Comparison of ENCODE assay signal across 17 cellular contexts in the genomic region with DNA sequence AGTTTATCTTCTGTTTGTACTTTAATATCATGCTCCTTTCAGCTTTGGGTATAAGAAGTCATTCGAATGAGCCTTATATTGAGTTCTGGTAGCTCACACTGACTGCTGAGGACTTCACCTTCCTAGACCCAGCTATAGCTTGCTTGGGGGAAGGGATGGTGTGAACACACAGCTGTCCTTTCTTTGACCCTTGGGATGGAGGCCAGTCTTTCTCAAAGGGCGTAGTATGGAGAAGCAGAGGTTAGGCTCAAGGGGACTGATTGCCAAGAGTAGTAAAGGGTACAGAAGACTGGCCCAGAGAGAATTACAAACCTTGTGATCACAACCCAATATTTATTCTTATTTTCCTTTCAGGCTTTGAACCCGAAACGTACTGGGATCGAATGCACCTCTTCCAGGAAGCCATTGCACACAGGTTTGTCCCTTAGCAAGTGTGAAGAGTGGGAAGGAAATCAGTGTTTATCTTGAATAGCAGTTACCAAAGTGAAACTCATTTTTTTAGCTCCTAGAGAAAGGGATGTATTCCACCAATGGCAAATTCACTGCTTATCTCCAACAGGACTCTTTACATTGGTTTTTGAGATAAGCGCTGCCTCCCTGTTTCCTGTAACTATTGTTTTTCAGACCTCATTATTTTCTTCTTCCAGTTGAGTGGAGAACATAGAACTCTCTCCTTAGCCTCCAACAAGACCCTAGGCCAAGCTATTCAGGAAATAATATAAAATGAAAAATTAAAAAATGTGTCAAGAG.
"Had no signal": no experiment of that assay in that cellular context is flagged by ENCODE, and none has a peak within 500 bp of the region (broad histone marks: within the 10 kb centered on the region; RNA-seq: fewer than 3 reads in every experiment).

No MANE protein-coding gene starts in this region.

- H3K4me3 Mint-ChIP-seq: activated CD4-positive, alpha-beta T cell treated with anti-CD3 and anti-CD28 coated beads for 36 hours; activated naive CD4-positive, alpha-beta T cell treated with anti-CD3 and anti-CD28 coated beads for 36 hours; endodermal cell; neural crest cell had no signal

- H3K27me3 ChIP-seq: ascending aorta, breast epithelium, ovary, sigmoid colon, SJSA1, spleen had no signal

- H3K27ac Mint-ChIP-seq: activated CD4-positive, alpha-beta T cell treated with anti-CD3 and anti-CD28 coated beads for 36 hours; activated naive CD4-positive, alpha-beta T cell treated with anti-CD3 and anti-CD28 coated beads for 36 hours; endodermal cell had no signal

- H3K27me3 Mint-ChIP-seq: activated CD4-positive, alpha-beta T cell treated with anti-CD3 and anti-CD28 coated beads for 36 hours had no signal

- H3K9me3 ChIP-seq: ascending aorta, breast epithelium, ovary, sigmoid colon, SJSA1, spleen, thoracic aorta had no signal

- H3K9me3 Mint-ChIP-seq: activated naive CD4-positive, alpha-beta T cell treated with anti-CD3 and anti-CD28 coated beads for 36 hours; endodermal cell; neural crest cell had no signal

- H3K4me1 Mint-ChIP-seq: activated CD4-positive, alpha-beta T cell treated with anti-CD3 and anti-CD28 coated beads for 36 hours had no signal

- H3K27ac ChIP-seq: ascending aorta, breast epithelium, ovary, sigmoid colon, SJSA1, spleen, thoracic aorta, WERI-Rb-1 had no signal

- DNase-seq: activated CD4-positive, alpha-beta T cell treated with anti-CD3 and anti-CD28 coated beads for 36 hours; activated naive CD4-positive, alpha-beta T cell treated with anti-CD3 and anti-CD28 coated beads for 36 hours; cerebellar nuclear complex; endodermal cell; kidney glomerular epithelial cell; ovary; sigmoid colon; SW 1271; T-helper 9 cell; WERI-Rb-1 had no signal

- H3K36me3 ChIP-seq: breast epithelium, ovary had no signal

- ATAC-seq: activated CD4-positive, alpha-beta T cell treated with anti-CD3 and anti-CD28 coated beads for 36 hours; esophagus mucosa had no signal

- H3K4me3 ChIP-seq: ascending aorta, breast epithelium, ovary, sigmoid colon, SJSA1, spleen, thoracic aorta had no signal

- H3K4me1 ChIP-seq: ascending aorta, breast epithelium, sigmoid colon, SJSA1, spleen had no signal
